21 cellular contexts compared by ENCODE assay signal in the genomic region with DNA sequence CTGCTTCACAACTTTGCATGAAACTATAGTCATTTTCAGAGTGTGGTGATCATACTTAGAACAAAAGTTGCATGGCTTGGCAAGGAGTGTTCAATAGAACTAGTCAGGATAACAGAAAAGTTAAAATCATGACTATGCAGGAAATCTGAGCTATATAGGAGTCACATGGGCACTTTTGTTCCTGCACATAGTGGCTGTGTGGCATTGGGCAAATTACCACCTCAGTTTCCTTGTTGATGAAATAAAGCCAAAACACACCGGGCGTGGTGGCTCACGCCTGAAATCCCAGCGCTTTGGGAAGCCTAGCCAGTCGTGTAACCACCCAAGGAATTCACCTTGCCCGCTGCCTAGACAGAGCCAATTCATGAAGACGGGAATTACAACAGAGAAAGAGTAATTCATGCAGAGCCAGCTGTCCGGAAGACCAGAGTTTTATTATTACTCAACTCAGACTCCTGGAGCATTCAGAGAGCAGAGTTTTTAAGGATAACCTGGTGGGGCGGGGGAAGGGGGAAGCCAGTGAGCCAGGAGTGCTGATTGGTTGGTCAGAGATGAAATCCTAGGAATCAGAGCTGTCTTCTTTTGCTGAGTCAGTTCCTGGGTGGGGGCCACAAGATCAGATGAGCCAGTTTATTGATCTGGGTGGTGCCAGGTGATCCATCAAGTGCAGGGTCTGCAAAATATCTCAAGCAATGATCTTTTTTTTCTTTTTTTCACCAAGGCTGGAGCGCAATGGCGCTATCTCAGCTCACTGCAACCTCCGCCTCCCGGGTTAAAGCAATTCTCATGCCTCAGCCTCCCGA. TPM values are rescaled to one million over a fixed set of nuclear protein-coding genes. Genes with fewer than 3 reads are reported as not detected.
DNase-seq lines count a peak whose midpoint lies in the region; FAIRE-seq lines count a peak whose summit lies in the region.
"Had no signal": no experiment of that assay in that cellular context is flagged by ENCODE, and none has a peak within 500 bp of the region (broad histone marks: within the 10 kb centered on the region; RNA-seq: fewer than 3 reads in every experiment).

No MANE protein-coding gene starts in this region.

- H4K8ac ChIP-seq in mesendoderm (ENCODE audit: low read depth, low read length), result no peak overlapping the region

- H3K4me3 Mint-ChIP-seq in activated CD4-positive, alpha-beta T cell treated with anti-CD3 and anti-CD28 coated beads, Interleukin-2, amount 10 ng/mL, durations not matched to agents 24 days and 14 days, result no peak overlapping the region
- H3K4me3 Mint-ChIP-seq in dendritic cell treated with granulocyte-macrophage colony-stimulating factor and Interleukin-4, amounts not matched to agents 40 ng/mL and 50 ng/mL, for 4 days, result no peak overlapping the region
- H3K4me3 Mint-ChIP-seq: activated naive CD8-positive, alpha-beta T cell treated with anti-CD3 and anti-CD28 coated beads, Interleukin-2, amount 50 U/mL, for 24 hours; CD4-positive, alpha-beta memory T cell; effector memory CD8-positive, alpha-beta T cell; immature natural killer cell had no signal

- no peaks in the 10 kb centered on the region for H3K79me2 ChIP-seq in mesendoderm (ENCODE audit: control insufficient read depth, insufficient read depth, low read length)

- peak overlapping the region; percentile 21 for H4K5ac ChIP-seq in mesendoderm (ENCODE audit: low read length)

- peak overlapping the region; percentile 92 for H2BK120ac ChIP-seq in mesendoderm (ENCODE audit: low read depth, low read length)

- no CpG with 5 or more reads among the region's 14 CpGs for WGBS in mesendoderm (ENCODE audit: extremely low coverage, insufficient coverage, low lambda C conversion rate)

- no peak overlapping the region for H3K4me2 ChIP-seq in mesendoderm (ENCODE audit: low read length)

- H3K23ac ChIP-seq in mesendoderm (ENCODE audit: low read length), result peak overlapping the region; percentile 76

- no peak overlapping the region for H3K4me3 ChIP-seq in mesendoderm (ENCODE audit: low read length)
- H3K4me3 ChIP-seq: gastrocnemius medialis, MG63, psoas muscle had no signal

- H3K27ac ChIP-seq in mesendoderm (ENCODE audit: low read depth, low read length), result peak overlapping the region; percentile 86
- H3K27ac ChIP-seq: gastrocnemius medialis, psoas muscle had no signal

- no peaks in the 10 kb centered on the region for H3K36me3 ChIP-seq in mesendoderm (ENCODE audit: control insufficient read depth, insufficient read depth, low read length)
- H3K36me3 ChIP-seq: gastrocnemius medialis, MG63 had no signal

- no peak for FAIRE-seq in GM19239 (lab: Jason Lieb, UNC)

- H3K9ac ChIP-seq in mesendoderm (ENCODE audit: low read length), result peak overlapping the region; percentile 53

- H3K27me3 Mint-ChIP-seq in activated CD4-positive, alpha-beta T cell treated with anti-CD3 and anti-CD28 coated beads, Interleukin-2, amount 10 ng/mL, durations not matched to agents 24 days and 14 days, result peaks cover 28% of the 10 kb centered on the region
- H3K27me3 Mint-ChIP-seq in dendritic cell treated with granulocyte-macrophage colony-stimulating factor and Interleukin-4, amounts not matched to agents 40 ng/mL and 50 ng/mL, for 4 days, result no peaks in the 10 kb centered on the region
- H3K27me3 Mint-ChIP-seq: activated naive CD8-positive, alpha-beta T cell treated with anti-CD3 and anti-CD28 coated beads, Interleukin-2, amount 50 U/mL, for 24 hours; effector memory CD8-positive, alpha-beta T cell had no signal

- H3K18ac ChIP-seq in mesendoderm (ENCODE audit: low read length), result peak overlapping the region; percentile 84

- H3K4ac ChIP-seq in mesendoderm (ENCODE audit: low read depth, low read length), result peak overlapping the region; percentile 7

- H3K4me1 ChIP-seq in mesendoderm (ENCODE audit: control insufficient read depth, low read depth, low read length), result peaks cover 6% of the 10 kb centered on the region
- H3K4me1 ChIP-seq: gastrocnemius medialis, psoas muscle had no signal

- no peak overlapping the region for H2BK15ac ChIP-seq in mesendoderm (replicated peaks; ENCODE audit: low read depth)

- peak overlapping the region; percentile 76 for H2AK5ac ChIP-seq in mesendoderm (ENCODE audit: low read length)

- intact Hi-C loops in activated CD4-positive, alpha-beta T cell treated with anti-CD3 and anti-CD28 coated beads, Interleukin-2, amount 10 ng/mL, durations not matched to agents 24 days and 14 days (cut with micrococcal nuclease), result no loop called here
- intact Hi-C loops in dendritic cell treated with granulocyte-macrophage colony-stimulating factor and Interleukin-4, amounts not matched to agents 40 ng/mL and 50 ng/mL, for 4 days (cut with micrococcal nuclease), result no loop called here

- DNase-seq in activated CD4-positive, alpha-beta T cell treated with anti-CD3 and anti-CD28 coated beads, Interleukin-2, amount 10 ng/mL, durations not matched to agents 24 days and 14 days, result no peak
- DNase-seq in activated CD4-positive, alpha-beta T cell treated with anti-CD3 and anti-CD28 coated beads for 1 hour, result no peak
- peak; percentile 42 for DNase-seq in mesendoderm
- DNase-seq in NCI-H1417 treated with DMSO at 0.1 percent for 48 hours (lab: John Stamatoyannopoulos, UW), result no peak
- DNase-seq in hippocampal formation (lab: John Stamatoyannopoulos, UW), result no peak
- DNase-seq in GM19239 (ENCODE audit: insufficient read length, low spot score), result no peak
- no peak for DNase-seq in iPS-NIHi7 (ENCODE audit: extremely low spot score)
- DNase-seq: activated naive CD8-positive, alpha-beta T cell treated with anti-CD3 and anti-CD28 coated beads, Interleukin-2, amount 50 U/mL, for 24 hours; activated T-cell treated with anti-CD3 and anti-CD28 coated beads, Interleukin-2, amount 50 U/mL, for 48 hours; caudate nucleus; CD4-positive, alpha-beta memory T cell; effector memory CD8-positive, alpha-beta T cell; gastrocnemius medialis; GDM1; immature natural killer cell; MG63; NCI-H2107; NCI-H82; substantia nigra had no signal

- no peaks in the 10 kb centered on the region for H3K9me3 Mint-ChIP-seq in activated CD4-positive, alpha-beta T cell treated with anti-CD3 and anti-CD28 coated beads, Interleukin-2, amount 10 ng/mL, durations not matched to agents 24 days and 14 days
- H3K9me3 Mint-ChIP-seq in dendritic cell treated with granulocyte-macrophage colony-stimulating factor and Interleukin-4, amounts not matched to agents 40 ng/mL and 50 ng/mL, for 4 days, result no peaks in the 10 kb centered on the region
- H3K9me3 Mint-ChIP-seq: activated naive CD8-positive, alpha-beta T cell treated with anti-CD3 and anti-CD28 coated beads, Interleukin-2, amount 50 U/mL, for 24 hours; CD4-positive, alpha-beta memory T cell; effector memory CD8-positive, alpha-beta T cell; immature natural killer cell had no signal

- no peaks in the 10 kb centered on the region for H3K36me3 Mint-ChIP-seq in activated CD4-positive, alpha-beta T cell treated with anti-CD3 and anti-CD28 coated beads, Interleukin-2, amount 10 ng/mL, durations not matched to agents 24 days and 14 days (ENCODE audit: low read depth)
- H3K36me3 Mint-ChIP-seq in dendritic cell treated with granulocyte-macrophage colony-stimulating factor and Interleukin-4, amounts not matched to agents 40 ng/mL and 50 ng/mL, for 4 days (ENCODE audit: low read depth), result no peaks in the 10 kb centered on the region
- H3K36me3 Mint-ChIP-seq: CD4-positive, alpha-beta memory T cell; immature natural killer cell had no signal

- no peaks in the 10 kb centered on the region for H3K27me3 ChIP-seq in mesendoderm (ENCODE audit: insufficient read depth, low read length, poor library complexity)
- H3K27me3 ChIP-seq: gastrocnemius medialis, MG63 had no signal

- H3K56ac ChIP-seq in mesendoderm (ENCODE audit: low read length), result peak overlapping the region; percentile 87

- peaks cover 5% of the 10 kb centered on the region for H3K4me1 Mint-ChIP-seq in activated CD4-positive, alpha-beta T cell treated with anti-CD3 and anti-CD28 coated beads, Interleukin-2, amount 10 ng/mL, durations not matched to agents 24 days and 14 days
- peaks cover 33% of the 10 kb centered on the region for H3K4me1 Mint-ChIP-seq in dendritic cell treated with granulocyte-macrophage colony-stimulating factor and Interleukin-4, amounts not matched to agents 40 ng/mL and 50 ng/mL, for 4 days (ENCODE audit: low read depth)
- H3K4me1 Mint-ChIP-seq: activated naive CD8-positive, alpha-beta T cell treated with anti-CD3 and anti-CD28 coated beads, Interleukin-2, amount 50 U/mL, for 24 hours; CD4-positive, alpha-beta memory T cell; immature natural killer cell had no signal

- H2BK5ac ChIP-seq in mesendoderm (ENCODE audit: low read length), result peak overlapping the region; percentile 97

- H3K79me1 ChIP-seq in mesendoderm (ENCODE audit: low read length), result no peaks in the 10 kb centered on the region

- peak overlapping the region; percentile 39 for H3K27ac Mint-ChIP-seq in activated CD4-positive, alpha-beta T cell treated with anti-CD3 and anti-CD28 coated beads, Interleukin-2, amount 10 ng/mL, durations not matched to agents 24 days and 14 days
- peak overlapping the region; percentile 65 for H3K27ac Mint-ChIP-seq in dendritic cell treated with granulocyte-macrophage colony-stimulating factor and Interleukin-4, amounts not matched to agents 40 ng/mL and 50 ng/mL, for 4 days
- H3K27ac Mint-ChIP-seq: activated naive CD8-positive, alpha-beta T cell treated with anti-CD3 and anti-CD28 coated beads, Interleukin-2, amount 50 U/mL, for 24 hours; CD4-positive, alpha-beta memory T cell; immature natural killer cell had no signal

RNA-seq across cellular contexts. Expression of gene MKRN1, which starts 6.4 kb away (rescaled TPM):
- 59.7 and 67.5 TPM in 2 replicates for total RNA-seq in activated CD4-positive, alpha-beta T cell treated with anti-CD3 and anti-CD28 coated beads, Interleukin-2, amount 10 ng/mL, durations not matched to agents 24 days and 14 days
- polyA plus RNA-seq in mesendoderm (2013, experiment 1 of 2), result 65.3 TPM
- polyA plus RNA-seq in mesendoderm (2013, experiment 2 of 2), result 68.9 TPM
